Comparison of ENCODE assay signal across 26 cellular contexts in genomic region chr6:146110990-146111389, GRCh38.
"Had no signal": no experiment of that assay in that cellular context is flagged by ENCODE, and none has a peak within 500 bp of the region (broad histone marks: within the 10 kb centered on the region; RNA-seq: fewer than 3 reads in every experiment).

No MANE protein-coding gene starts in this region.

- H3K27ac ChIP-seq: coronary artery, esophagus muscularis mucosa, foreskin keratinocyte, gastroesophageal sphincter, heart left ventricle, hepatocyte, left ventricle myocardium inferior, lower lobe of right lung had no signal

- H3K4me3 Mint-ChIP-seq: immature natural killer cell, mesothelial cell of epicardium, naive B cell had no signal

- H3K27ac Mint-ChIP-seq: immature natural killer cell, mesothelial cell of epicardium, naive B cell had no signal

- H2AFZ ChIP-seq: hepatocyte had no signal

- H3K4me1 Mint-ChIP-seq: immature natural killer cell, mesothelial cell of epicardium, naive B cell had no signal

- H3K27me3 Mint-ChIP-seq: naive B cell had no signal

- H3K4me3 ChIP-seq: coronary artery, dorsolateral prefrontal cortex, esophagus muscularis mucosa, gastroesophageal sphincter, heart left ventricle, hepatocyte, left ventricle myocardium inferior, lower lobe of right lung, mucosa of descending colon had no signal

- H3K4me2 ChIP-seq: hepatocyte had no signal

- H3K9me3 ChIP-seq: mucosa of descending colon had no signal

- H3K79me2 ChIP-seq: hepatocyte had no signal

- FAIRE-seq: colon, endothelial cell of umbilical vein, frontal cortex, kidney had no signal

- H3K27me3 ChIP-seq: dorsolateral prefrontal cortex, esophagus muscularis mucosa, foreskin keratinocyte, gastroesophageal sphincter, heart left ventricle, hepatocyte had no signal

- H3K36me3 ChIP-seq: esophagus muscularis mucosa, gastroesophageal sphincter, heart left ventricle, left ventricle myocardium inferior, lower lobe of right lung had no signal

- DNase-seq: dermis blood vessel endothelial cell; dorsolateral prefrontal cortex; effector CD4-positive, alpha-beta T cell; effector memory CD4-positive, alpha-beta T cell; foreskin keratinocyte; heart left ventricle; hypothalamus; immature natural killer cell; islet precursor cell; kidney; kidney glomerular epithelial cell; left colon; left ventricle myocardium inferior; lower lobe of right lung; mesenchymal stem cell; mucosa of descending colon; naive B cell had no signal

- H3K36me3 Mint-ChIP-seq: immature natural killer cell, mesothelial cell of epicardium, naive B cell had no signal

- H3K4me1 ChIP-seq: esophagus muscularis mucosa, foreskin keratinocyte, gastroesophageal sphincter, lower lobe of right lung had no signal

- ATAC-seq: gastroesophageal sphincter, heart left ventricle, left colon, left lobe of liver, lower lobe of right lung, mucosa of descending colon had no signal
